12 cellular contexts compared by ENCODE assay signal in genomic region chr3:29384640-29385039, GRCh38.
DNase-seq lines count a peak whose midpoint lies in the region; ATAC-seq and TF ChIP-seq lines count a peak whose summit lies in the region.
"Had no signal": no experiment of that assay in that cellular context is flagged by ENCODE, and none has a peak within 500 bp of the region (broad histone marks: within the 10 kb centered on the region; RNA-seq: fewer than 3 reads in every experiment).

No MANE protein-coding gene starts in this region.

- H3K27ac Mint-ChIP-seq in nephron progenitor cell: peak overlapping the region; percentile 36
- H3K27ac Mint-ChIP-seq: activated naive CD4-positive, alpha-beta T cell treated with anti-CD3 and anti-CD28 coated beads, Interleukin-2, amount 50 U/mL, for 72 hours; natural killer cell had no signal

- peaks cover 5% of the 10 kb centered on the region for H3K36me3 Mint-ChIP-seq in nephron progenitor cell (ENCODE audit: low read depth)
- H3K36me3 Mint-ChIP-seq: natural killer cell had no signal

- H3K27me3 Mint-ChIP-seq in nephron progenitor cell (ENCODE audit: low read depth, poor library complexity): peaks cover 4% of the 10 kb centered on the region

- no peak overlapping the region for H3K4me3 ChIP-seq in fibroblast of pulmonary artery (replicated peaks; ENCODE audit: low read depth, low read length)

- intact Hi-C loops in left colon (cut with DNase I, micrococcal nuclease): no loop called here

- ATAC-seq in left colon: no peak
- ATAC-seq: activated naive CD4-positive, alpha-beta T cell treated with anti-CD3 and anti-CD28 coated beads, Interleukin-2, amount 50 U/mL, for 72 hours; natural killer cell had no signal

- TF ChIP-seq CTCF in AG09319 (IDR thresholded peaks at IDR 0.05; ENCODE audit: low read depth, low read length) (no peak), fibroblast of pulmonary artery (IDR thresholded peaks at IDR 0.05; ENCODE audit: low read length, missing control alignments) (no peak), nephron progenitor cell (IDR thresholded peaks at IDR 0.05) (no peak)

- DNase-seq in AG09319 (ENCODE audit: extremely low read depth, low read depth): peak; percentile 63
- DNase-seq in NCI-H524 (lab: John Stamatoyannopoulos, UW): peak; percentile 31 to 52
- DNase-seq in fibroblast of pulmonary artery (ENCODE audit: low read depth): peak; percentile 80
- no peak for DNase-seq in nephron progenitor cell
- DNase-seq in left colon: no peak
- no peak for DNase-seq in stimulated activated CD4-positive, alpha-beta T cell treated with anti-CD3 and anti-CD28 coated beads, Interleukin-15, amount 100 ng/mL, for 24 hours
- no peak for DNase-seq in NCI-H1105 (lab: John Stamatoyannopoulos, UW)
- DNase-seq in T1000 (lab: John Stamatoyannopoulos, UW): no peak
- DNase-seq: activated CD4-positive, alpha-beta T cell treated with anti-CD3 and anti-CD28 coated beads for 1 hour; natural killer cell; NCI-H1048 had no signal

- peaks cover 3% of the 10 kb centered on the region for H3K9me3 Mint-ChIP-seq in nephron progenitor cell

- H3K4me1 Mint-ChIP-seq in nephron progenitor cell: peaks cover 12% of the 10 kb centered on the region
- H3K4me1 Mint-ChIP-seq: natural killer cell had no signal

- H3K4me3 Mint-ChIP-seq in nephron progenitor cell: no peak overlapping the region
- H3K4me3 Mint-ChIP-seq: natural killer cell had no signal

Comparison
In these comparisons a context has a peak if more than half of its experiments do, and no peak if none do; other contexts are left out.
1. DNase-seq: peak in AG09319 (single experiment), NCI-H524 (2 of 2) and fibroblast of pulmonary artery (single experiment); none in nephron progenitor cell (single experiment), left colon (0 of 2), stimulated activated CD4-positive, alpha-beta T cell treated with anti-CD3 and anti-CD28 coated beads, Interleukin-15, amount 100 ng/mL, for 24 hours (single experiment), NCI-H1105 (single experiment) and T1000 (single experiment).